17 cellular contexts compared by ENCODE assay signal in genomic region chr6:13495818-13496217, GRCh38.
"Had no signal": no experiment of that assay in that cellular context is flagged by ENCODE, and none has a peak within 500 bp of the region (broad histone marks: within the 10 kb centered on the region; RNA-seq: fewer than 3 reads in every experiment).

No MANE protein-coding gene starts in this region.

- H3K27me3 ChIP-seq: tibial artery had no signal

- H3K9me3 ChIP-seq: tibial artery had no signal

- H3K36me3 Mint-ChIP-seq: activated CD8-positive, alpha-beta memory T cell treated with anti-CD3 and anti-CD28 coated beads, Interleukin-2, amount 10 ng/mL, durations not matched to agents 7 days and 5 days; naive thymus-derived CD4-positive, alpha-beta T cell had no signal

- H3K27ac Mint-ChIP-seq: activated CD8-positive, alpha-beta memory T cell treated with anti-CD3 and anti-CD28 coated beads, Interleukin-2, amount 10 ng/mL, durations not matched to agents 7 days and 5 days; activated CD8-positive, alpha-beta T cell treated with anti-CD3 and anti-CD28 coated beads for 36 hours; activated naive CD8-positive, alpha-beta T cell treated with anti-CD3 and anti-CD28 coated beads, Interleukin-2, amount 50 U/mL, for 24 hours; activated T-helper 1 cell treated with anti-CD3 and anti-CD28 coated beads, Interleukin-12 subunit alpha, Interleukin-12 subunit beta, Interleukin-2, Interleukin-4 antibody, amounts not matched to agents 30 ng/mL and 10 ng/mL and 1 ng/mL, durations not matched to agents 14 hours and 24 hours and 36 hours; stimulated activated naive CD8-positive, alpha-beta T cell treated with anti-CD3 and anti-CD28 coated beads, Interleukin-15, amount 100 ng/mL, for 72 hours; T-helper 17 cell had no signal

- H3K4me3 ChIP-seq: lung, tibial artery had no signal

- H3K27ac ChIP-seq: tibial artery had no signal

- H3K4me3 Mint-ChIP-seq: activated CD8-positive, alpha-beta memory T cell treated with anti-CD3 and anti-CD28 coated beads, Interleukin-2, amount 10 ng/mL, durations not matched to agents 7 days and 5 days; activated CD8-positive, alpha-beta T cell treated with anti-CD3 and anti-CD28 coated beads for 36 hours; activated naive CD8-positive, alpha-beta T cell treated with anti-CD3 and anti-CD28 coated beads, Interleukin-2, amount 50 U/mL, for 24 hours; activated T-helper 1 cell treated with anti-CD3 and anti-CD28 coated beads, Interleukin-12 subunit alpha, Interleukin-12 subunit beta, Interleukin-2, Interleukin-4 antibody, amounts not matched to agents 30 ng/mL and 10 ng/mL and 1 ng/mL, durations not matched to agents 14 hours and 24 hours and 36 hours; stimulated activated naive CD8-positive, alpha-beta T cell treated with anti-CD3 and anti-CD28 coated beads, Interleukin-15, amount 100 ng/mL, for 72 hours; T-helper 17 cell had no signal

- H3K9me3 Mint-ChIP-seq: activated CD8-positive, alpha-beta T cell treated with anti-CD3 and anti-CD28 coated beads for 36 hours; activated naive CD8-positive, alpha-beta T cell treated with anti-CD3 and anti-CD28 coated beads, Interleukin-2, amount 50 U/mL, for 24 hours; activated T-helper 1 cell treated with anti-CD3 and anti-CD28 coated beads, Interleukin-12 subunit alpha, Interleukin-12 subunit beta, Interleukin-2, Interleukin-4 antibody, amounts not matched to agents 30 ng/mL and 10 ng/mL and 1 ng/mL, durations not matched to agents 14 hours and 24 hours and 36 hours; naive thymus-derived CD4-positive, alpha-beta T cell; stimulated activated naive CD8-positive, alpha-beta T cell treated with anti-CD3 and anti-CD28 coated beads, Interleukin-15, amount 100 ng/mL, for 72 hours had no signal

- H3K4me1 Mint-ChIP-seq: activated CD8-positive, alpha-beta memory T cell treated with anti-CD3 and anti-CD28 coated beads, Interleukin-2, amount 10 ng/mL, durations not matched to agents 7 days and 5 days; naive thymus-derived CD4-positive, alpha-beta T cell; stimulated activated naive CD8-positive, alpha-beta T cell treated with anti-CD3 and anti-CD28 coated beads, Interleukin-15, amount 100 ng/mL, for 72 hours; T-helper 17 cell had no signal

- H3K36me3 ChIP-seq: tibial artery had no signal

- ATAC-seq: activated CD8-positive, alpha-beta memory T cell treated with anti-CD3 and anti-CD28 coated beads, Interleukin-2, amount 10 ng/mL, durations not matched to agents 7 days and 5 days; activated CD8-positive, alpha-beta T cell treated with anti-CD3 and anti-CD28 coated beads for 36 hours; activated naive CD8-positive, alpha-beta T cell treated with anti-CD3 and anti-CD28 coated beads, Interleukin-2, amount 50 U/mL, for 24 hours; naive thymus-derived CD4-positive, alpha-beta T cell; stimulated activated naive CD8-positive, alpha-beta T cell treated with anti-CD3 and anti-CD28 coated beads, Interleukin-15, amount 100 ng/mL, for 72 hours; T-helper 17 cell had no signal

- DNase-seq: activated CD4-positive, alpha-beta T cell treated with anti-CD3 and anti-CD28 coated beads for 4 hours; activated CD4-positive, CD25-positive, alpha-beta regulatory T cell; activated CD8-positive, alpha-beta memory T cell treated with anti-CD3 and anti-CD28 coated beads, Interleukin-2, amount 10 ng/mL, durations not matched to agents 7 days and 5 days; activated CD8-positive, alpha-beta T cell treated with anti-CD3 and anti-CD28 coated beads for 36 hours; activated gamma-delta T cell; activated naive CD4-positive, alpha-beta T cell treated with anti-CD3 and anti-CD28 coated beads, Interleukin-2, amount 50 U/mL, for 16 hours; activated naive CD8-positive, alpha-beta T cell treated with anti-CD3 and anti-CD28 coated beads, Interleukin-2, amount 50 U/mL, for 24 hours; activated T-cell treated with anti-CD3 and anti-CD28 coated beads for 4 hours; kidney; naive thymus-derived CD4-positive, alpha-beta T cell; retina; stimulated activated CD4-positive, alpha-beta T cell treated with anti-CD3 and anti-CD28 coated beads, Interleukin-12 subunit alpha, Interleukin-12 subunit beta, amount 100 ng/mL, for 4 hours; stimulated activated naive CD8-positive, alpha-beta T cell treated with anti-CD3 and anti-CD28 coated beads, Interleukin-15, amount 100 ng/mL, for 72 hours; T-helper 17 cell; tibial artery had no signal

- H3K27me3 Mint-ChIP-seq: activated CD8-positive, alpha-beta T cell treated with anti-CD3 and anti-CD28 coated beads for 36 hours; activated naive CD8-positive, alpha-beta T cell treated with anti-CD3 and anti-CD28 coated beads, Interleukin-2, amount 50 U/mL, for 24 hours; naive thymus-derived CD4-positive, alpha-beta T cell; stimulated activated naive CD8-positive, alpha-beta T cell treated with anti-CD3 and anti-CD28 coated beads, Interleukin-15, amount 100 ng/mL, for 72 hours; T-helper 17 cell had no signal
